In the genomic region with DNA sequence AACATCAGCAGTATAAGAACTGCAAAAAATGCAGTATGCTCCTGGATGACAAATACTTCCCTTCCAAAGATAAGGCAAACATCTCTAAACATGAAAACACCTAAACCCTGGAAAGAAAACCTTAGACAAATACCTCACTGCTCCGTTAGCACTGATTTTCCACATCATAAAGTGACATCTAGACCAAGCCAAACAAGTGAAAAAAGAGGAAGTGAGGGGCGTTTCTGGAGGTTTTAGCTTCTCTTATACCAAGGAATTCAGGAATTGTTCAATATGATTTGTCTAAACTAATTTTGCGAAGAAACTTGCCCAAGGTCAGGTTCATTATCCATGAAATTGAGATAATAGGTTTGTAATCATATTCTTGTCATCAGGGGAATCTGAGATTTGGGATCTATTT, we compare ENCODE assay signal across 24 cellular contexts.
"Had no signal": no experiment of that assay in that cellular context is flagged by ENCODE, and none has a peak within 500 bp of the region (broad histone marks: within the 10 kb centered on the region; RNA-seq: fewer than 3 reads in every experiment).

No MANE protein-coding gene starts in this region.

- DNase-seq: islet precursor cell; left ventricle myocardium inferior; mesendoderm; midbrain; mucosa of descending colon; naive thymus-derived CD4-positive, alpha-beta T cell; ovary; stimulated activated CD4-positive, alpha-beta T cell treated with anti-CD3 and anti-CD28 coated beads, Interleukin-12 subunit alpha, Interleukin-12 subunit beta, amount 100 ng/mL, for 4 hours; stimulated activated CD4-positive, alpha-beta T cell treated with anti-CD3 and anti-CD28 coated beads, Interleukin-15, amount 100 ng/mL, for 24 hours; stimulated activated CD4-positive, alpha-beta T cell treated with anti-CD3 and anti-CD28 coated beads, Interleukin-2, amount 100 ng/mL, for 24 hours; stimulated activated CD4-positive, alpha-beta T cell treated with anti-CD3 and anti-CD28 coated beads, Interleukin-4, amount 100 ng/mL, for 1 hour; stimulated activated naive B cell treated with anti-CD40 and anti-IgM and Interleukin-4, amounts not matched to agents 10 μg/mL and 1 μg/mL and 100 μg/mL, for 72 hours; stimulated activated naive CD8-positive, alpha-beta T cell treated with anti-CD3 and anti-CD28 coated beads, Interleukin-15, Interleukin-2, amounts not matched to agents 100 U/mL and 50 U/mL, for 24 hours; stomach; testis; thyroid gland; transverse colon; upper lobe of left lung had no signal

- H3K36me3 ChIP-seq: left ventricle myocardium inferior, ovary, right atrium auricular region, stomach, thyroid gland, transverse colon, upper lobe of left lung, vagina had no signal

- H3K27me3 ChIP-seq: ovary, right atrium auricular region, testis, thyroid gland, upper lobe of left lung, vagina had no signal

- H3K4me1 ChIP-seq: left ventricle myocardium inferior, right atrium auricular region, stomach, testis, thyroid gland, transverse colon, upper lobe of left lung, vagina had no signal

- ATAC-seq: mucosa of descending colon; naive thymus-derived CD4-positive, alpha-beta T cell; natural killer cell treated with Interleukin-12 subunit alpha and Interleukin-12 subunit beta and Interleukin-15 and Interleukin-18, amount 100 ng/mL, for 72 hours; sciatic nerve; stimulated activated naive B cell treated with anti-CD40 and anti-IgM and Interleukin-4, amounts not matched to agents 10 μg/mL and 1 μg/mL and 100 μg/mL, for 72 hours; stimulated activated naive CD8-positive, alpha-beta T cell treated with anti-CD3 and anti-CD28 coated beads, Interleukin-15, Interleukin-2, amounts not matched to agents 100 U/mL and 50 U/mL, for 24 hours had no signal

- H3K27ac ChIP-seq: left ventricle myocardium inferior, ovary, right atrium auricular region, skin epidermis, stomach, testis, thyroid gland, transverse colon, upper lobe of left lung, vagina had no signal

- H3K4me3 ChIP-seq: left ventricle myocardium inferior, lung, mucosa of descending colon, ovary, right atrium auricular region, skin epidermis, stomach, testis, thyroid gland, transverse colon, upper lobe of left lung, vagina had no signal

- H3K9me3 ChIP-seq: left ventricle myocardium inferior, mucosa of descending colon, ovary, right atrium auricular region, stomach, testis, thyroid gland, transverse colon, upper lobe of left lung, vagina had no signal
